13 cellular contexts compared by ENCODE assay signal in genomic region chr11:73315288-73316020, GRCh38. TPM values are rescaled to one million over a fixed set of nuclear protein-coding genes. Genes with fewer than 3 reads are reported as not detected.
DNase-seq lines count a peak whose midpoint lies in the region; TF ChIP-seq lines count a peak whose summit lies in the region.
"Had no signal": no experiment of that assay in that cellular context is flagged by ENCODE, and none has a peak within 500 bp of the region (broad histone marks: within the 10 kb centered on the region; RNA-seq: fewer than 3 reads in every experiment).

No MANE protein-coding gene starts in this region.

- H3K27ac ChIP-seq in HEK293 (ENCODE audit: extremely low read depth, low read depth, low read length): no peak overlapping the region
- H3K27ac ChIP-seq in ascending aorta: peak overlapping the region; percentile 94 to 96
- H3K27ac ChIP-seq in mesenchymal stem cell (ENCODE audit: low read length, poor library complexity, severe bottlenecking): peak overlapping the region; percentile 78
- peak overlapping the region; percentile 86 for H3K27ac ChIP-seq in substantia nigra (ENCODE audit: low read depth, low read length, poor library complexity, severe bottlenecking)
- H3K27ac ChIP-seq in Karpas-422 (ENCODE audit: low read length): no peak overlapping the region

- peak overlapping the region; percentile 78 to 87 for H3K18ac ChIP-seq in mesenchymal stem cell (ENCODE audit: low read depth in 1 of 2, low read length in 2 of 2)

- POLR2A ChIA-PET in HEK293 (lab: Yijun Ruan, JAX): interaction anchor here (0.6 kb wide), 1 partner anchor 8 kb away, joined by 3 read pairs; no protein-coding TSS in a partner anchor

- intact Hi-C loops in ascending aorta (cut with DNase I): no loop called here

- no peaks in the 10 kb centered on the region for H3K9me2 ChIP-seq in Karpas-422 (replicated peaks; ENCODE audit: insufficient read depth, low read length)

- H2AFZ ChIP-seq in mesenchymal stem cell (ENCODE audit: low read depth, low read length) (no peak overlapping the region), Karpas-422 (ENCODE audit: low read length) (no peak overlapping the region)

- no peak overlapping the region for H2BK5ac ChIP-seq in mesenchymal stem cell (ENCODE audit: low read depth, low read length, poor library complexity, severe bottlenecking)

- peak overlapping the region; percentile 53 for H3K9ac ChIP-seq in mesenchymal stem cell (ENCODE audit: low read length)
- no peak overlapping the region for H3K9ac ChIP-seq in Karpas-422 (ENCODE audit: low read length)

- peak overlapping the region; percentile 10 for H3K4me2 ChIP-seq in mesenchymal stem cell (ENCODE audit: low read length, poor library complexity, severe bottlenecking)
- H3K4me2 ChIP-seq in Karpas-422 (ENCODE audit: low read depth, low read length, poor library complexity, severe bottlenecking): no peak overlapping the region

- CTCF ChIA-PET in HEK293 (lab: Yijun Ruan, JAX): interaction anchor here (0.9 to 2.2 kb wide), 3 partner anchors 8 to 15 kb away, joined by 3 to 8 read pairs (median 6); no protein-coding TSS in a partner anchor

- H4K8ac ChIP-seq in mesenchymal stem cell (ENCODE audit: low read length): peak overlapping the region; percentile 45

- H2BK120ac ChIP-seq in mesenchymal stem cell (ENCODE audit: low read depth, low read length): peak overlapping the region; percentile 43

- H3K9me3 ChIP-seq in HEK293 (ENCODE audit: control insufficient read depth, insufficient read depth, low read depth, low read length) (no peaks in the 10 kb centered on the region), ascending aorta (no peaks in the 10 kb centered on the region), mesenchymal stem cell (ENCODE audit: control insufficient read depth, low read length) (no peaks in the 10 kb centered on the region), MG63 (no peaks in the 10 kb centered on the region), HAP-1 (no peaks in the 10 kb centered on the region), Karpas-422 (ENCODE audit: low read length) (no peaks in the 10 kb centered on the region)
- H3K9me3 ChIP-seq: mucosa of descending colon had no signal

- peak overlapping the region; percentile 73 to 76 for H2BK12ac ChIP-seq in mesenchymal stem cell (ENCODE audit: low read length in 2 of 2)

- no peak overlapping the region for H3K23ac ChIP-seq in mesenchymal stem cell (ENCODE audit: low read length in 2 of 2)

- no peaks in the 10 kb centered on the region for H3K79me2 ChIP-seq in Karpas-422 (ENCODE audit: low read length)

- peak overlapping the region in 1 of 2 experiments; percentile 82 for H3K14ac ChIP-seq in mesenchymal stem cell (ENCODE audit: low read length in 2 of 2)

- WGBS in mesenchymal stem cell: 35% methylated on average over 1 of the region's 9 CpGs

- peak overlapping the region; percentile 73 for H2BK15ac ChIP-seq in mesenchymal stem cell (ENCODE audit: low read depth, poor library complexity, severe bottlenecking)

- H3K27me3 ChIP-seq in ascending aorta: no peaks in the 10 kb centered on the region
- H3K27me3 ChIP-seq in mesenchymal stem cell (ENCODE audit: control insufficient read depth in 1 of 2, insufficient read depth in 1 of 2, low read length in 2 of 2): no peaks in the 10 kb centered on the region
- no peaks in the 10 kb centered on the region for H3K27me3 ChIP-seq in MG63
- H3K27me3 ChIP-seq in HAP-1 (ENCODE audit: low read depth): no peaks in the 10 kb centered on the region
- H3K27me3 ChIP-seq in Karpas-422 (ENCODE audit: low read length): no peaks in the 10 kb centered on the region

- H3K4ac ChIP-seq in mesenchymal stem cell (ENCODE audit: low read depth in 1 of 2, low read length in 2 of 2): peak overlapping the region in 1 of 2 experiments; percentile 52

- H4K91ac ChIP-seq in mesenchymal stem cell (ENCODE audit: low read length): peak overlapping the region; percentile 83

- H3K79me1 ChIP-seq in mesenchymal stem cell (replicated peaks; ENCODE audit: low read length, poor library complexity, severe bottlenecking): no peaks in the 10 kb centered on the region

- TF ChIP-seq CTCF in HEK293 (tag by site-specific recombination; IDR thresholded peaks at IDR 0.05) (no peak), ascending aorta (IDR thresholded peaks at IDR 0.05) (no peak)

- in situ Hi-C loops in HAP-1 (cut with MboI; ENCODE audit: low sequenced_read_pairs): no loop called here

- peak overlapping the region; percentile 76 for H2AK5ac ChIP-seq in mesenchymal stem cell (ENCODE audit: low read length, severe bottlenecking)

- 0 out of 2 replicates have a peak, but pooled peaks cover 6% of the 10 kb centered on the region for H3K4me1 ChIP-seq in HEK293 (ENCODE audit: control insufficient read depth, insufficient read depth, low read length)
- H3K4me1 ChIP-seq in ascending aorta: peaks cover 33 to 66% of the 10 kb centered on the region in 2 donors
- H3K4me1 ChIP-seq in mesenchymal stem cell (ENCODE audit: control insufficient read depth, insufficient read depth, low read depth, low read length): peaks cover 75% of the 10 kb centered on the region
- H3K4me1 ChIP-seq in HAP-1: peaks cover 6% of the 10 kb centered on the region
- H3K4me1 ChIP-seq in Karpas-422 (ENCODE audit: low read length): no peaks in the 10 kb centered on the region

- DNase-seq in ascending aorta (ENCODE audit: low spot score in 2 of 2) (no peak), mesenchymal stem cell (peak; percentile 64), substantia nigra (lab: John Stamatoyannopoulos, UW) (peak in 2 of 49 donors; percentile 24 to 37), MG63 (no peak), HAP-1 (ENCODE audit: low spot score in 2 of 2) (no peak), Karpas-422 (no peak)
- DNase-seq in stimulated activated CD4-positive, alpha-beta T cell treated with anti-CD3 and anti-CD28 coated beads, Interleukin-4, amount 100 ng/mL, for 24 hours: no peak
- DNase-seq: DMS53; mucosa of descending colon; NCI-H774; stimulated activated naive CD8-positive, alpha-beta T cell treated with anti-CD3 and anti-CD28 coated beads, Interleukin-15, amount 100 ng/mL, for 72 hours; T-helper 1 cell had no signal

- H3K4me3 ChIP-seq in HEK293 (ENCODE audit: low read depth, low read length): no peak overlapping the region
- peak overlapping the region; percentile 71 to 75 for H3K4me3 ChIP-seq in ascending aorta
- peak overlapping the region in 1 of 2 experiments; percentile 89 for H3K4me3 ChIP-seq in mesenchymal stem cell (ENCODE audit: insufficient read depth in 1 of 2, low read depth in 1 of 2, low read length in 2 of 2)
- no peak overlapping the region for H3K4me3 ChIP-seq in MG63
- H3K4me3 ChIP-seq in HAP-1: no peak overlapping the region
- H3K4me3 ChIP-seq in Karpas-422 (ENCODE audit: low read length): no peak overlapping the region
- H3K4me3 ChIP-seq: mucosa of descending colon had no signal

- no peaks in the 10 kb centered on the region for H4K20me1 ChIP-seq in Karpas-422 (ENCODE audit: insufficient read depth, low read depth, low read length)

- H3K36me3 ChIP-seq in HEK293 (ENCODE audit: control insufficient read depth in 2 of 2, insufficient read depth in 1 of 2, low read length in 2 of 2) (no peaks in the 10 kb centered on the region), ascending aorta (peaks cover 0 to 14% of the 10 kb centered on the region in 2 donors), mesenchymal stem cell (ENCODE audit: control insufficient read depth in 1 of 2, insufficient read depth in 2 of 2, low read depth in 1 of 2, low read length in 2 of 2) (peaks cover 29 to 46% of the 10 kb centered on the region in 2 experiments), MG63 (peaks cover 35% of the 10 kb centered on the region), HAP-1 (replicated peaks) (peaks cover 7% of the 10 kb centered on the region), Karpas-422 (ENCODE audit: insufficient read depth, low read length) (no peaks in the 10 kb centered on the region)

TF ChIP-seq in HEK293, 187 proteins besides CTCF, POLR2A, EP300 and RAD21:
- TF ChIP-seq HOXD13 (CRISPR knock-in tag; IDR thresholded peaks at IDR 0.05; ENCODE audit: borderline replicate concordance) (no peak), ZNF341 (tag by site-specific recombination; IDR thresholded peaks at IDR 0.05; ENCODE audit: low read depth) (peak; percentile 75)

RNA-seq across cellular contexts. Expression of gene ARHGEF17, which starts 7.4 kb away (rescaled TPM):
- 193 TPM for total RNA-seq in ascending aorta
- polyA plus RNA-seq in mesenchymal stem cell (2013, experiment 1 of 2): 69.6 TPM
- polyA plus RNA-seq in mesenchymal stem cell (2013, experiment 2 of 2): 65.7 TPM
- 4.7 and 10.9 TPM in 2 replicates for total RNA-seq in MG63 (2014; rRNA removed; shearing (Covaris generic); ENCODE audit: low replicate concordance)
- 0.11 TPM in 1 of 2 replicates, not detected in the other for total RNA-seq in Karpas-422 (2014; rRNA removed; shearing (Covaris generic); ENCODE audit: low replicate concordance)

RNA-seq across cellular contexts. Expression of gene P2RY6, which starts 43.3 kb away (rescaled TPM):
- total RNA-seq in ascending aorta: 8.8 TPM
- polyA plus RNA-seq in mesenchymal stem cell (2013, experiment 1 of 2): 0.35 TPM
- 0.21 TPM for polyA plus RNA-seq in mesenchymal stem cell (2013, experiment 2 of 2)
- 6.7 and 23.4 TPM in 2 replicates for total RNA-seq in MG63 (2014; rRNA removed; shearing (Covaris generic); ENCODE audit: low replicate concordance)
- total RNA-seq in Karpas-422 (2014; rRNA removed; shearing (Covaris generic); ENCODE audit: low replicate concordance): not detected in 2 replicates

Comparison
In these comparisons a context has a peak if more than half of its experiments do, and no peak if none do; other contexts are left out.
1. H3K27ac ChIP-seq: peak in ascending aorta (2 of 2), mesenchymal stem cell (single experiment) and substantia nigra (single experiment); none in HEK293 (single experiment) and Karpas-422 (single experiment).
2. H3K4me3 ChIP-seq: peak in ascending aorta (2 of 2); none in HEK293 (single experiment), MG63 (single experiment), HAP-1 (single experiment) and Karpas-422 (single experiment).
3. RNA of gene ARHGEF17, which starts 7.4 kb away (total RNA-seq): 193 TPM in ascending aorta (single experiment); 4.7 to 10.9 TPM in MG63 and 0.11 TPM in Karpas-422; every median in the first group is over 10 times any median in the second.